In the genomic region with DNA sequence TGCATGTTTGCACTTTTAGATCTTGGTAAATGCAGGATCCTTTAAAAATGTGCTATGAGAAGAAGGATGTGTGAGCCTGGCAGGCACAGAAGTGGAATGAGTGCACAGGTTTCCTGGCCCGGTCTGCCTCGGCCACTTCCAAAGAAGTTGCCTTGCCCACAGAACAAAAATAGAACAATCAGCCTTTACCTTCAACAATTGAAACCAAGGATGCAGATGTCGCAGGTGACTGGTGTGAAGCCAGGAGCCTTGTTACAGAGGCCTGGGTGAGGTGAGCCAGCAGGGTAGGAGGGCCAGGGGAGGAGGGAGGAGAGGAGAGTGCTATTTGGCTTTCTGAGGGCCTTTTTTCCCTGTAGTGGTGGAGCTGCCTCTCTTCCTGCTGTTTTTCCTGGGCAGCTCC, we compare ENCODE assay signal across 15 cellular contexts.
DNase-seq lines count a peak whose midpoint lies in the region; TF ChIP-seq lines count a peak whose summit lies in the region.
"Had no signal": no experiment of that assay in that cellular context is flagged by ENCODE, and none has a peak within 500 bp of the region (broad histone marks: within the 10 kb centered on the region; RNA-seq: fewer than 3 reads in every experiment).

No MANE protein-coding gene starts in this region.

- no peak for DNase-seq in activated naive CD4-positive, alpha-beta T cell (lab: John Stamatoyannopoulos, UW)
- DNase-seq in endothelial cell (ENCODE audit: low spot score) = no peak
- DNase-seq in myocyte (ENCODE audit: low read depth) = peak; percentile 40
- DNase-seq in vagina (ENCODE audit: extremely low spot score in 2 of 2) = no peak
- DNase-seq in HUDEP-2 (lab: John Stamatoyannopoulos, UW; ENCODE audit: unreplicated experiment in 76 of 76) = no peak
- DNase-seq in AG08396 (ENCODE audit: low spot score) = no peak
- no peak for DNase-seq in NCI-H345 (lab: John Stamatoyannopoulos, UW)
- DNase-seq: activated CD4-positive, alpha-beta memory T cell treated with anti-CD3 and anti-CD28 coated beads, Interleukin-2, amount 10 ng/mL, durations not matched to agents 7 days and 5 days; effector CD8-positive, alpha-beta T cell; foreskin melanocyte; Kasumi-1; NCI-H1694 treated with DMSO at 0.1 percent for 48 hours; SHP77 treated with DMSO at 0.1 percent for 48 hours; stimulated activated naive B cell treated with anti-CD40 and anti-IgM and Interleukin-4, amounts not matched to agents 10 μg/mL and 1 μg/mL and 100 μg/mL, for 72 hours had no signal

- H3K9me3 ChIP-seq in vagina = no peaks in the 10 kb centered on the region

- peaks cover 3% of the 10 kb centered on the region for H3K36me3 Mint-ChIP-seq in activated naive CD4-positive, alpha-beta T cell treated with anti-CD3 and anti-CD28 coated beads, Interleukin-2, amount 50 U/mL, for 24 hours
- H3K36me3 Mint-ChIP-seq in endothelial cell (ENCODE audit: low read depth, unreplicated experiment) = no peaks in the 10 kb centered on the region
- H3K36me3 Mint-ChIP-seq: stimulated activated naive B cell treated with anti-CD40 and anti-IgM and Interleukin-4, amounts not matched to agents 10 μg/mL and 1 μg/mL and 100 μg/mL, for 72 hours had no signal

- H3K4me3 Mint-ChIP-seq in activated naive CD4-positive, alpha-beta T cell treated with anti-CD3 and anti-CD28 coated beads, Interleukin-2, amount 50 U/mL, for 24 hours = no peak overlapping the region
- H3K4me3 Mint-ChIP-seq in endothelial cell (ENCODE audit: unreplicated experiment) = no peak overlapping the region
- H3K4me3 Mint-ChIP-seq: activated CD4-positive, alpha-beta memory T cell treated with anti-CD3 and anti-CD28 coated beads, Interleukin-2, amount 10 ng/mL, durations not matched to agents 7 days and 5 days; stimulated activated naive B cell treated with anti-CD40 and anti-IgM and Interleukin-4, amounts not matched to agents 10 μg/mL and 1 μg/mL and 100 μg/mL, for 72 hours had no signal

- peaks cover 5% of the 10 kb centered on the region for H3K9me3 Mint-ChIP-seq in activated naive CD4-positive, alpha-beta T cell treated with anti-CD3 and anti-CD28 coated beads, Interleukin-2, amount 50 U/mL, for 24 hours
- H3K9me3 Mint-ChIP-seq in endothelial cell (ENCODE audit: unreplicated experiment) = no peaks in the 10 kb centered on the region
- H3K9me3 Mint-ChIP-seq: activated CD4-positive, alpha-beta memory T cell treated with anti-CD3 and anti-CD28 coated beads, Interleukin-2, amount 10 ng/mL, durations not matched to agents 7 days and 5 days; stimulated activated naive B cell treated with anti-CD40 and anti-IgM and Interleukin-4, amounts not matched to agents 10 μg/mL and 1 μg/mL and 100 μg/mL, for 72 hours had no signal

- TF ChIP-seq POLR2A in vagina (IDR thresholded peaks at IDR 0.05) = no peak

- no peak overlapping the region for H3K4me3 ChIP-seq in vagina

- no peaks in the 10 kb centered on the region for H3K27me3 ChIP-seq in vagina

- H3K36me3 ChIP-seq in vagina = no peaks in the 10 kb centered on the region

- peak overlapping the region; percentile 50 for H3K27ac ChIP-seq in vagina

- intact Hi-C loops in vagina (cut with DNase I) = no loop called here

- peaks cover 10% of the 10 kb centered on the region for H3K4me1 ChIP-seq in vagina

- no peaks in the 10 kb centered on the region for H3K27me3 Mint-ChIP-seq in activated naive CD4-positive, alpha-beta T cell treated with anti-CD3 and anti-CD28 coated beads, Interleukin-2, amount 50 U/mL, for 24 hours
- peaks cover 1% of the 10 kb centered on the region for H3K27me3 Mint-ChIP-seq in endothelial cell (ENCODE audit: unreplicated experiment)
- H3K27me3 Mint-ChIP-seq: activated CD4-positive, alpha-beta memory T cell treated with anti-CD3 and anti-CD28 coated beads, Interleukin-2, amount 10 ng/mL, durations not matched to agents 7 days and 5 days; stimulated activated naive B cell treated with anti-CD40 and anti-IgM and Interleukin-4, amounts not matched to agents 10 μg/mL and 1 μg/mL and 100 μg/mL, for 72 hours had no signal

- TF ChIP-seq CTCF in endothelial cell (IDR thresholded peaks at IDR 0.05; ENCODE audit: unreplicated experiment) (no peak), vagina (IDR thresholded peaks at IDR 0.05) (no peak)

- H3K4me1 Mint-ChIP-seq in activated naive CD4-positive, alpha-beta T cell treated with anti-CD3 and anti-CD28 coated beads, Interleukin-2, amount 50 U/mL, for 24 hours = peaks cover 54% of the 10 kb centered on the region
- peaks cover 21% of the 10 kb centered on the region for H3K4me1 Mint-ChIP-seq in endothelial cell (ENCODE audit: unreplicated experiment)
- H3K4me1 Mint-ChIP-seq: stimulated activated naive B cell treated with anti-CD40 and anti-IgM and Interleukin-4, amounts not matched to agents 10 μg/mL and 1 μg/mL and 100 μg/mL, for 72 hours had no signal

- H3K27ac Mint-ChIP-seq in activated naive CD4-positive, alpha-beta T cell treated with anti-CD3 and anti-CD28 coated beads, Interleukin-2, amount 50 U/mL, for 24 hours = peak overlapping the region; percentile 31
- H3K27ac Mint-ChIP-seq in endothelial cell (ENCODE audit: unreplicated experiment) = peak overlapping the region; percentile 39
- H3K27ac Mint-ChIP-seq: activated CD4-positive, alpha-beta memory T cell treated with anti-CD3 and anti-CD28 coated beads, Interleukin-2, amount 10 ng/mL, durations not matched to agents 7 days and 5 days; stimulated activated naive B cell treated with anti-CD40 and anti-IgM and Interleukin-4, amounts not matched to agents 10 μg/mL and 1 μg/mL and 100 μg/mL, for 72 hours had no signal
